ENCODE assay signal across 28 cellular contexts in the genomic region with DNA sequence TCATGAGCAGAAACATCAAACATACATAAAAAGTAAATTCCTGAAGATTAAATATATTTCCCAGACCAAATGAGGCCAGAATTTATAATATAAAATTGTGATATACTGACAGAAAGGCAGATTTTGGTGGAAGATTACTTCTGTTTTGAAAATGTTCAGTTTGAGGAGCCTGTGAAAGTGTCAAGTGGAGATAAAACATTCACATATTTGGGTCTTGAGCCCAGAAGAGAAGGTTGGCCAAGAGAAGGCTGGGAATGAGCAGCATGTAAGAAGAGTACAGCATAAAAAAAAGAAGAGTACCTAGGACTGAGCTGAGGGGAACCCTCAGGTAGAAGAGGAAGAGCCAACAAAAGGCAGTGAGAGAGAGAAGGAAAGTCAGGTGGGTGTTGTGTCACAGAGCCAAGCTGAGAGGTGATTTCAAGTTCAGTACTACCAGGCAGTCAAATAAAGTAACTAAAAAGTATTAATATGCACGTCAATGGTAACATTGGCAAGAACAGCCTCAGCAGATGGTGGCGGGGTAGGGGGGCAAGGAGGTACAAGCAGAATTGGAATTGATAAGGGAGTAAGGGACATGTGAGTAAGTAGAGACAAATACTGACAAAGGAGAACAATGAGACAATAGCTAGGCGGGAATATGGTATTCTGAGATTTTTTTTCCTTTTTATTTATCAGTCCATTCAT.
"Had no signal": no experiment of that assay in that cellular context is flagged by ENCODE, and none has a peak within 500 bp of the region (broad histone marks: within the 10 kb centered on the region; RNA-seq: fewer than 3 reads in every experiment).

No MANE protein-coding gene starts in this region.

- H3K27ac ChIP-seq: brain microvascular endothelial cell, colonic mucosa, foreskin keratinocyte, gastroesophageal sphincter, heart right ventricle, hepatocyte, WERI-Rb-1 had no signal

- H3K4me1 ChIP-seq: colonic mucosa, foreskin keratinocyte, heart right ventricle had no signal

- H3K4me3 Mint-ChIP-seq: activated CD4-positive, alpha-beta memory T cell treated with anti-CD3 and anti-CD28 coated beads, Interleukin-2, amount 10 ng/mL, durations not matched to agents 7 days and 5 days; activated CD4-positive, alpha-beta T cell treated with anti-CD3 and anti-CD28 coated beads, Interleukin-2, amount 10 ng/mL, durations not matched to agents 7 days and 5 days; activated naive CD4-positive, alpha-beta T cell treated with anti-CD3 and anti-CD28 coated beads for 36 hours; activated naive CD8-positive, alpha-beta T cell; activated T-cell treated with anti-CD3 and anti-CD28 coated beads, Interleukin-2, amount 50 U/mL, for 24 hours; activated T-cell treated with anti-CD3 and anti-CD28 coated beads, Interleukin-2, amount 50 U/mL, for 72 hours; central memory CD8-positive, alpha-beta T cell; T-helper 17 cell; T-helper 2 cell treated with Interferon-gamma antibody and Interleukin-4, amounts not matched to agents 5 μg/mL and 100 μg/mL, for 36 hours had no signal

- H3K4me3 ChIP-seq: colonic mucosa, gastroesophageal sphincter, heart right ventricle, hepatocyte had no signal

- H3K27ac Mint-ChIP-seq: activated CD4-positive, alpha-beta memory T cell treated with anti-CD3 and anti-CD28 coated beads, Interleukin-2, amount 10 ng/mL, durations not matched to agents 7 days and 5 days; activated CD4-positive, alpha-beta T cell treated with anti-CD3 and anti-CD28 coated beads, Interleukin-2, amount 10 ng/mL, durations not matched to agents 7 days and 5 days; activated naive CD4-positive, alpha-beta T cell treated with anti-CD3 and anti-CD28 coated beads for 36 hours; activated naive CD8-positive, alpha-beta T cell; activated T-cell treated with anti-CD3 and anti-CD28 coated beads, Interleukin-2, amount 50 U/mL, for 24 hours; activated T-cell treated with anti-CD3 and anti-CD28 coated beads, Interleukin-2, amount 50 U/mL, for 72 hours; T-helper 17 cell; T-helper 2 cell treated with Interferon-gamma antibody and Interleukin-4, amounts not matched to agents 5 μg/mL and 100 μg/mL, for 36 hours had no signal

- DNase-seq: activated CD4-positive, alpha-beta memory T cell treated with anti-CD3 and anti-CD28 coated beads, Interleukin-2, amount 10 ng/mL, durations not matched to agents 7 days and 5 days; activated CD4-positive, alpha-beta T cell treated with anti-CD3 and anti-CD28 coated beads for 4 hours; activated CD4-positive, alpha-beta T cell treated with anti-CD3 and anti-CD28 coated beads, Interleukin-2, amount 10 ng/mL, durations not matched to agents 7 days and 5 days; activated CD4-positive, alpha-beta T cell treated with anti-CD3 and anti-CD28 coated beads, Interleukin-2, amount 50 U/mL, for 4 hours; activated CD4-positive, CD25-positive, alpha-beta regulatory T cell; activated CD4-positive, CD25-positive, alpha-beta regulatory T cell treated with anti-CD3 and anti-CD28 coated beads, Interleukin-2, amount 50 U/mL, for 72 hours; activated CD8-positive, alpha-beta memory T cell treated with anti-CD3 and anti-CD28 coated beads, Interleukin-2, amount 50 U/mL, for 48 hours; activated effector memory CD4-positive, alpha-beta T cell treated with Interleukin-2 at 50 U/mL for 16 hours; activated naive CD4-positive, alpha-beta T cell treated with anti-CD3 and anti-CD28 coated beads for 36 hours; activated T-cell treated with anti-CD3 and anti-CD28 coated beads for 4 hours; activated T-cell treated with anti-CD3 and anti-CD28 coated beads, Interleukin-2, amount 50 U/mL, for 24 hours; activated T-cell treated with anti-CD3 and anti-CD28 coated beads, Interleukin-2, amount 50 U/mL, for 72 hours; brain microvascular endothelial cell; colonic mucosa; effector CD8-positive, alpha-beta T cell; foreskin keratinocyte; heart right ventricle; SW 1271; T-helper 1 cell; T-helper 17 cell; T1000; WERI-Rb-1 had no signal

- ATAC-seq: activated T-cell treated with anti-CD3 and anti-CD28 coated beads, Interleukin-2, amount 50 U/mL, for 72 hours; esophagus mucosa; foreskin keratinocyte; gastroesophageal sphincter; heart right ventricle; T-helper 17 cell had no signal

- H3K4me1 Mint-ChIP-seq: activated CD4-positive, alpha-beta memory T cell treated with anti-CD3 and anti-CD28 coated beads, Interleukin-2, amount 10 ng/mL, durations not matched to agents 7 days and 5 days; activated CD4-positive, alpha-beta T cell treated with anti-CD3 and anti-CD28 coated beads, Interleukin-2, amount 10 ng/mL, durations not matched to agents 7 days and 5 days; central memory CD8-positive, alpha-beta T cell; T-helper 17 cell had no signal

- H3K36me3 ChIP-seq: brain microvascular endothelial cell, colonic mucosa, WERI-Rb-1 had no signal

- H3K27me3 Mint-ChIP-seq: activated CD4-positive, alpha-beta memory T cell treated with anti-CD3 and anti-CD28 coated beads, Interleukin-2, amount 10 ng/mL, durations not matched to agents 7 days and 5 days; activated CD4-positive, alpha-beta T cell treated with anti-CD3 and anti-CD28 coated beads, Interleukin-2, amount 10 ng/mL, durations not matched to agents 7 days and 5 days; activated naive CD8-positive, alpha-beta T cell; activated T-cell treated with anti-CD3 and anti-CD28 coated beads, Interleukin-2, amount 50 U/mL, for 24 hours; central memory CD8-positive, alpha-beta T cell; T-helper 17 cell had no signal

- H3K27me3 ChIP-seq: brain microvascular endothelial cell, colonic mucosa, foreskin keratinocyte, gastroesophageal sphincter, heart right ventricle, hepatocyte had no signal
